Comparison of ENCODE assay signal across 8 cellular contexts in the genomic region with DNA sequence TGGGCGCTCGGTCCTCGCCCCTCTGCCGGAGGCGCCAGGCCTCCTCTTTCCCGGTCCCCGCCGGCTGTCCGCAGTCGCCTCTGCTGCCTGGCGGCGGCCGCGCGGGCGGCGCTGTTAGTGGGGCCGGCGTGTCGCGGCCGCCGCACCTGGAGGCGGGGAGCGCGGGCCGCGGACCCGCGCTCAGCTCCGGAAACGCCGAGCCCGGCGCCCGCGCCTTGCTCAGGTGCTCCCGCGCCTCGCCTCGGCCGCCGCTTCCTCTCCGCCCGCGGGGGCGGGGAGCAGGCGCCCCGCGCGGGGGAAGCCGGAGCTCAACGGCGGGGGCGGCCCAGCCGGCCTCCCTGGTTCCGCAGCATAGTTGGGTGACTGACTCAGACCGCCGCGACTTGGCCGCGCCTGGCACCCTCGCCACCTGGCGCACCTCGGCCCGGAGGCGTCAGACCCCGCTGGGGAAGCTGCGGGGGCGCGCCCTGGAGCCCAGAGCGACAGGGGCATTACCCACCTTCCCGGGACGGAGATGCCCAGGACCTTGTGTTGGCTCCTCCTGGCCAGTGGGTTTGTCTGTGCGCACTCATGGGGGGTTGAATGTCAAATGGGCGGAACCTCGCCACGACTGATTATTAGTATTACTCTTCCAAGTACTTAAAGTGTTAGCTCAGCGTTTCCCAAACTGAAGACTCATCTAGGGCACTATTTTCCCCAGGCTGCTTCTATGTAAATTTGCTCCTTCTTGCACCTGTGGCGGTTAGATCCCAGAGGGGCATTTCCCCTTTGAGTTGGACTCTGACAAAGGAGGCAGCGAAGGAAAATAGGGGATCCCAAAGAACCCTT. TPM values are rescaled to one million over a fixed set of nuclear protein-coding genes. Genes with fewer than 3 reads are reported as not detected.
DNase-seq lines count a peak whose midpoint lies in the region; ATAC-seq and TF ChIP-seq lines count a peak whose summit lies in the region.

ARAP2 (minus strand) TSS at position 258 of the 828 bp plus-strand sequence. CDS start 15,028 bp downstream, outside the sequence.

- peak within 1 kb of the TSS; percentile 31 for H3K4me3 ChIP-seq in A673 (ENCODE audit: low read depth, low read length, poor library complexity, severe bottlenecking)
- peak within 1 kb of the TSS; percentile 59 for H3K4me3 ChIP-seq in fibroblast of pulmonary artery (replicated peaks; ENCODE audit: low read depth, low read length)
- H3K4me3 ChIP-seq in neuron (ENCODE audit: low read length), result peak within 1 kb of the TSS; percentile 49
- peak within 1 kb of the TSS; percentile 65 to 76 (median 71) for H3K4me3 ChIP-seq in subcutaneous abdominal adipose tissue (ENCODE audit: low read depth in 1 of 5, low read length in 5 of 5)

- intact Hi-C loops in A673 (cut with micrococcal nuclease; ENCODE audit: unreplicated experiment), result no loop called here

- H3K4me1 ChIP-seq in A673 (ENCODE audit: insufficient read depth, low read length, poor library complexity, severe bottlenecking), result no peaks in the 10 kb centered on the region
- H3K4me1 ChIP-seq in neuron (ENCODE audit: insufficient read depth, low read length), result peaks cover 6% of the 10 kb centered on the region
- H3K4me1 ChIP-seq in subcutaneous abdominal adipose tissue (ENCODE audit: control insufficient read depth in 5 of 5, insufficient read depth in 5 of 5, low read length in 5 of 5), result peaks cover 0 to 20% (median 11%) of the 10 kb centered on the region in 5 donors

- H3K27me3 ChIP-seq in A673 (replicated peaks; ENCODE audit: insufficient read depth, low read depth, low read length, poor library complexity) (peaks cover 43% of the 10 kb centered on the region), neuron (ENCODE audit: insufficient read depth, low read length) (peaks cover 8% of the 10 kb centered on the region), subcutaneous abdominal adipose tissue (ENCODE audit: control insufficient read depth in 5 of 5, insufficient read depth in 4 of 5, low read length in 5 of 5) (peaks cover 0 to 3% (median 0%) of the 10 kb centered on the region in 5 donors)

- ATAC-seq in GM18861 (IDR thresholded peaks at IDR 0.05; ENCODE audit: unreplicated experiment), result peak; percentile 49
- ATAC-seq in HG03097 (IDR thresholded peaks at IDR 0.05; ENCODE audit: low FRiP score, unreplicated experiment), result peak; percentile 64

- no peak within 1 kb of the TSS for H3K27ac ChIP-seq in A673 (ENCODE audit: low read depth, low read length, poor library complexity, severe bottlenecking)
- H3K27ac ChIP-seq in subcutaneous abdominal adipose tissue (ENCODE audit: low read depth, low read length), result no peak within 1 kb of the TSS

- H3K36me3 ChIP-seq in A673 (ENCODE audit: insufficient read depth, low read length, poor library complexity, severe bottlenecking) (no peaks in the 10 kb centered on the region), neuron (ENCODE audit: insufficient read depth, low read length) (no peaks in the 10 kb centered on the region), subcutaneous abdominal adipose tissue (ENCODE audit: control insufficient read depth in 5 of 5, insufficient read depth in 5 of 5, low read length in 5 of 5) (no peaks in the 10 kb centered on the region)

- CTCF ChIA-PET in A673 (lab: Charles Lee), result no interaction called here

- TF ChIP-seq CTCF in A673 (conservative IDR thresholded peaks at IDR 0.05; ENCODE audit: low read depth, low read length) (no peak), fibroblast of pulmonary artery (IDR thresholded peaks at IDR 0.05; ENCODE audit: low read length, missing control alignments) (no peak)

- no TSS peak for BruUV-seq in A673 (replicated peaks; lab: Mats Ljungman, UMichigan)

- POLR2A ChIA-PET in A673 (lab: Charles Lee; ENCODE audit: low non-redundant PET), result no interaction called here

- H2AFZ ChIP-seq in neuron (ENCODE audit: low read depth, low read length), result peak within 1 kb of the TSS; percentile 83

- H3K9ac ChIP-seq in subcutaneous abdominal adipose tissue (ENCODE audit: low read length in 5 of 5), result peak within 1 kb of the TSS in 4 of 5 donors; percentile 62 to 76 (median 72)

- H3K9me3 ChIP-seq in A673 (ENCODE audit: low read depth, low read length, poor library complexity, severe bottlenecking) (no peaks in the 10 kb centered on the region), neuron (ENCODE audit: low read length) (no peaks in the 10 kb centered on the region), subcutaneous abdominal adipose tissue (ENCODE audit: control insufficient read depth in 5 of 5, low read length in 5 of 5) (no peaks in the 10 kb centered on the region)

- DNase-seq in A673 (ENCODE audit: low spot score) (no peak), NOMO-1 treated with dmso at 0.1 percent for 144 hours (lab: John Stamatoyannopoulos, UW; ENCODE audit: unreplicated experiment) (peak; percentile 41), fibroblast of pulmonary artery (ENCODE audit: low read depth) (peak; percentile 14)
- DNase-seq in activated T-cell treated with anti-CD3 and anti-CD28 coated beads, Interleukin-2, amount 50 U/mL, for 48 hours, result peak; percentile 81 to 87

RNA-seq across cellular contexts. Expression of gene ARAP2, which starts in this region (rescaled TPM):
- total RNA-seq in A673 (2021), result 0.06 and 0.20 TPM in 2 replicates
